Comparison of ENCODE assay signal across 13 cellular contexts in the genomic region with DNA sequence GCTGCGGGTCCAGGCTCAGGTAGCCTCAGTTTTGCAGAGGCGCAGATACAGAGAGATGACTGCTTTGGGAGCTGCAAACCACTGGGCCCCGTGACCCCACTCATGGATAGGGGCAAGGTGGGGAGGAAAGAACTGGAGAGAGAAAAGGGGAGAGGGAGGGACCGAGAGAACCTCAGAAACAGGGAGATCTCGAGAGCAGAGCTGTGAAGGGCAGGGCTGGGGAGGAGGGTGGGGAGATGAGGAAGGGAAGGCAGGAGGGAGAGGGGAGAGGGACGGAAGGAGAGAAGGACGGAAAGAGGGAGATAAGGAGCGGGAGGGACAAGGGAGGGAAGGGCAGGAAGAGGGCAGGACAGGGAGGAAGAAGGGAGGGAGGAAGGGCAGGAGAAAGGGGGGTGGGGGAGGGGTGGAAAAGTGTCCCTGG. TPM values are rescaled to one million over a fixed set of nuclear protein-coding genes. Genes with fewer than 3 reads are reported as not detected.
DNase-seq lines count a peak whose midpoint lies in the region; ATAC-seq, FAIRE-seq and TF ChIP-seq lines count a peak whose summit lies in the region.
"Had no signal": no experiment of that assay in that cellular context is flagged by ENCODE, and none has a peak within 500 bp of the region (broad histone marks: within the 10 kb centered on the region; RNA-seq: fewer than 3 reads in every experiment).

No MANE protein-coding gene starts in this region.

- H3K36me3 Mint-ChIP-seq in chondrocyte (ENCODE audit: low read depth) = no peaks in the 10 kb centered on the region
- H3K36me3 Mint-ChIP-seq: activated naive CD4-positive, alpha-beta T cell treated with anti-CD3 and anti-CD28 coated beads, Interleukin-2, amount 50 U/mL, for 72 hours; immature natural killer cell; natural killer cell had no signal

- no peak overlapping the region for H3K27ac Mint-ChIP-seq in chondrocyte (ENCODE audit: unreplicated experiment)
- H3K27ac Mint-ChIP-seq: immature natural killer cell had no signal

- peaks cover 7% of the 10 kb centered on the region for H3K27me3 Mint-ChIP-seq in chondrocyte (ENCODE audit: low read depth)

- intact Hi-C loops in left ventricle myocardium superior (cut with micrococcal nuclease) (no loop called here), cardiac septum (cut with DNase I) (no loop called here)

- no peak overlapping the region for H3K4me3 Mint-ChIP-seq in chondrocyte (ENCODE audit: unreplicated experiment)
- H3K4me3 Mint-ChIP-seq: immature natural killer cell, natural killer cell had no signal

- DNase-seq in left ventricle myocardium superior = no peak
- no peak for DNase-seq in cardiac septum (ENCODE audit: low spot score)
- DNase-seq in chondrocyte (ENCODE audit: low spot score) = peak; percentile 39
- DNase-seq in mucosa of gallbladder (ENCODE audit: low spot score) = peak; percentile 38
- DNase-seq in GM19239 (ENCODE audit: insufficient read length, low spot score) = no peak
- no peak for DNase-seq in AG20443 (ENCODE audit: low spot score)
- no peak for DNase-seq in middle frontal gyrus (ENCODE audit: extremely low spot score, low spot score)
- DNase-seq: immature natural killer cell, natural killer cell had no signal

- TF ChIP-seq CTCF in chondrocyte (IDR thresholded peaks at IDR 0.05) = no peak

- no peak for FAIRE-seq in GM19239 (lab: Jason Lieb, UNC)
- FAIRE-seq: colon had no signal

- ATAC-seq in left ventricle myocardium superior = peak; percentile 33
- ATAC-seq in HG02885 (IDR thresholded peaks at IDR 0.05; ENCODE audit: poor library complexity, unreplicated experiment) = no peak

- peaks cover 8% of the 10 kb centered on the region for H3K4me1 Mint-ChIP-seq in chondrocyte (ENCODE audit: low read depth)

- H3K9me3 Mint-ChIP-seq in chondrocyte (ENCODE audit: low read depth) = no peaks in the 10 kb centered on the region
- H3K9me3 Mint-ChIP-seq: activated naive CD4-positive, alpha-beta T cell treated with anti-CD3 and anti-CD28 coated beads, Interleukin-2, amount 50 U/mL, for 72 hours; immature natural killer cell; natural killer cell had no signal

RNA-seq across cellular contexts. Expression of gene IGLL1, which starts 46.3 kb away (rescaled TPM):
- total RNA-seq in left ventricle myocardium superior = not detected
- total RNA-seq in cardiac septum = not detected
- total RNA-seq in chondrocyte = not detected in 3 replicates
- total RNA-seq in mucosa of gallbladder = not detected
- total RNA-seq: activated naive CD4-positive, alpha-beta T cell treated with anti-CD3 and anti-CD28 coated beads, Interleukin-2, amount 50 U/mL, for 72 hours; natural killer cell; vagina had no signal

Comparison
In these comparisons a context has a peak if more than half of its experiments do, and no peak if none do; other contexts are left out.
1. DNase-seq: peak in chondrocyte (single experiment) and mucosa of gallbladder (single experiment); none in left ventricle myocardium superior (single experiment), cardiac septum (single experiment), GM19239 (single experiment), AG20443 (single experiment) and middle frontal gyrus (single experiment).